Comparison of ENCODE assay signal across 21 cellular contexts in the genomic region with DNA sequence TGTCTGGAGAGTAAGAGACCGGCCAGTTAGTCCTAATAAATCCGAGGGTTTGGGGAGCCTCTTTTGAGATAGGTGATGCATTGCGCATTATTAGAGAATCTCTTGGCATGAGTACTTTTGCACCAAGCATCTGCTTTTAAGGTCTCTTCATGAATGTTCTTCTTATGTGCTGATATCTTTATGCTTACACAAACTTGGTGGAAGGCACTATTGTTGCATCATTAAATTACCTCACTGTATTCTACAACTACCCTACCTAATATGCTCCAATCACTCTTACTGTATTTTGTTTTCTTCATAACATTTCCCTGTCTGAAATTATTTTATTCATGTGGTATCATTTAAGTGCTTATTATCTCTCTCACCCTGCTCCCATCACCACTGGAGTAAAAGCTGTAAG.
"Had no signal": no experiment of that assay in that cellular context is flagged by ENCODE, and none has a peak within 500 bp of the region (broad histone marks: within the 10 kb centered on the region; RNA-seq: fewer than 3 reads in every experiment).

No MANE protein-coding gene starts in this region.

- H3K4me3 ChIP-seq: esophagus squamous epithelium, heart right ventricle, upper lobe of right lung had no signal

- H3K36me3 ChIP-seq: esophagus squamous epithelium, heart right ventricle, upper lobe of right lung had no signal

- FAIRE-seq: bronchial epithelial cell, endothelial cell of umbilical vein, small intestine had no signal

- H3K27me3 Mint-ChIP-seq: progenitor cell of endocrine pancreas; stimulated activated memory B cell treated with anti-CD40 and anti-IgM and Interleukin-4, amounts not matched to agents 10 μg/mL and 1 μg/mL and 100 μg/mL, for 72 hours had no signal

- H3K4me3 Mint-ChIP-seq: activated CD8-positive, alpha-beta T cell treated with anti-CD3 and anti-CD28 coated beads for 36 hours; activated naive CD4-positive, alpha-beta T cell treated with anti-CD3 and anti-CD28 coated beads for 36 hours; activated naive CD8-positive, alpha-beta T cell treated with anti-CD3 and anti-CD28 coated beads, Interleukin-2, amount 50 U/mL, for 24 hours; activated T-cell treated with anti-CD3 and anti-CD28 coated beads, Interleukin-2, amount 50 U/mL, for 24 hours; immature natural killer cell; natural killer cell treated with Interleukin-12 subunit alpha and Interleukin-12 subunit beta and Interleukin-15 and Interleukin-18, amount 100 ng/mL, for 72 hours; stimulated activated memory B cell treated with anti-CD40 and anti-IgM and Interleukin-4, amounts not matched to agents 10 μg/mL and 1 μg/mL and 100 μg/mL, for 72 hours had no signal

- H3K9me3 Mint-ChIP-seq: activated CD8-positive, alpha-beta T cell treated with anti-CD3 and anti-CD28 coated beads for 36 hours; activated naive CD4-positive, alpha-beta T cell treated with anti-CD3 and anti-CD28 coated beads for 36 hours; activated naive CD8-positive, alpha-beta T cell treated with anti-CD3 and anti-CD28 coated beads, Interleukin-2, amount 50 U/mL, for 24 hours; activated T-cell treated with anti-CD3 and anti-CD28 coated beads, Interleukin-2, amount 50 U/mL, for 24 hours; natural killer cell treated with Interleukin-12 subunit alpha and Interleukin-12 subunit beta and Interleukin-15 and Interleukin-18, amount 100 ng/mL, for 72 hours; stimulated activated memory B cell treated with anti-CD40 and anti-IgM and Interleukin-4, amounts not matched to agents 10 μg/mL and 1 μg/mL and 100 μg/mL, for 72 hours had no signal

- H3K4me1 Mint-ChIP-seq: activated naive CD8-positive, alpha-beta T cell treated with anti-CD3 and anti-CD28 coated beads, Interleukin-2, amount 50 U/mL, for 24 hours; immature natural killer cell; stimulated activated memory B cell treated with anti-CD40 and anti-IgM and Interleukin-4, amounts not matched to agents 10 μg/mL and 1 μg/mL and 100 μg/mL, for 72 hours had no signal

- H3K9me3 ChIP-seq: esophagus squamous epithelium, heart right ventricle, upper lobe of right lung had no signal

- ATAC-seq: activated CD8-positive, alpha-beta T cell treated with anti-CD3 and anti-CD28 coated beads for 36 hours; activated naive CD8-positive, alpha-beta T cell treated with anti-CD3 and anti-CD28 coated beads, Interleukin-2, amount 50 U/mL, for 24 hours; heart right ventricle; natural killer cell treated with Interleukin-12 subunit alpha and Interleukin-12 subunit beta and Interleukin-15 and Interleukin-18, amount 100 ng/mL, for 72 hours; stimulated activated memory B cell treated with anti-CD40 and anti-IgM and Interleukin-4, amounts not matched to agents 10 μg/mL and 1 μg/mL and 100 μg/mL, for 72 hours had no signal

- H3K27me3 ChIP-seq: esophagus squamous epithelium, heart right ventricle, upper lobe of right lung had no signal

- DNase-seq: activated CD4-positive, alpha-beta T cell treated with anti-CD3 and anti-CD28 coated beads for 48 hours; activated CD4-positive, CD25-positive, alpha-beta regulatory T cell; activated CD8-positive, alpha-beta T cell treated with anti-CD3 and anti-CD28 coated beads for 36 hours; activated naive CD4-positive, alpha-beta T cell treated with anti-CD3 and anti-CD28 coated beads for 36 hours; activated naive CD8-positive, alpha-beta T cell treated with anti-CD3 and anti-CD28 coated beads, Interleukin-2, amount 50 U/mL, for 24 hours; activated T-cell treated with anti-CD3 and anti-CD28 coated beads, Interleukin-2, amount 50 U/mL, for 24 hours; aorta; cerebellar nuclear complex; effector CD8-positive, alpha-beta T cell; esophagus squamous epithelium; heart right ventricle; immature natural killer cell; small intestine; stimulated activated CD4-positive, alpha-beta T cell treated with anti-CD3 and anti-CD28 coated beads, Interleukin-4, amount 100 ng/mL, for 24 hours; T1000; upper lobe of right lung had no signal

- H3K4me1 ChIP-seq: esophagus squamous epithelium, upper lobe of right lung had no signal

- H3K36me3 Mint-ChIP-seq: immature natural killer cell; natural killer cell treated with Interleukin-12 subunit alpha and Interleukin-12 subunit beta and Interleukin-15 and Interleukin-18, amount 100 ng/mL, for 72 hours; stimulated activated memory B cell treated with anti-CD40 and anti-IgM and Interleukin-4, amounts not matched to agents 10 μg/mL and 1 μg/mL and 100 μg/mL, for 72 hours had no signal

- H3K27ac Mint-ChIP-seq: activated CD8-positive, alpha-beta T cell treated with anti-CD3 and anti-CD28 coated beads for 36 hours; activated naive CD4-positive, alpha-beta T cell treated with anti-CD3 and anti-CD28 coated beads for 36 hours; activated naive CD8-positive, alpha-beta T cell treated with anti-CD3 and anti-CD28 coated beads, Interleukin-2, amount 50 U/mL, for 24 hours; activated T-cell treated with anti-CD3 and anti-CD28 coated beads, Interleukin-2, amount 50 U/mL, for 24 hours; immature natural killer cell; natural killer cell treated with Interleukin-12 subunit alpha and Interleukin-12 subunit beta and Interleukin-15 and Interleukin-18, amount 100 ng/mL, for 72 hours; progenitor cell of endocrine pancreas; stimulated activated memory B cell treated with anti-CD40 and anti-IgM and Interleukin-4, amounts not matched to agents 10 μg/mL and 1 μg/mL and 100 μg/mL, for 72 hours had no signal

- H3K27ac ChIP-seq: esophagus squamous epithelium, heart right ventricle, upper lobe of right lung had no signal
